ENCODE assay signal across 15 cellular contexts in genomic region chr7:105205592-105206211, GRCh38.
DNase-seq lines count a peak whose midpoint lies in the region; ATAC-seq lines count a peak whose summit lies in the region.
"Had no signal": no experiment of that assay in that cellular context is flagged by ENCODE, and none has a peak within 500 bp of the region (broad histone marks: within the 10 kb centered on the region; RNA-seq: fewer than 3 reads in every experiment).

No MANE protein-coding gene starts in this region.

- no peaks in the 10 kb centered on the region for H3K9me3 ChIP-seq in T-helper 17 cell (ENCODE audit: control insufficient read depth, low read length, poor library complexity, severe bottlenecking)
- H3K9me3 ChIP-seq: uterus had no signal

- no peaks in the 10 kb centered on the region for H3K36me3 Mint-ChIP-seq in T-helper 17 cell (ENCODE audit: low read depth)
- peaks cover 0 to 5% of the 10 kb centered on the region in 2 donors for H3K36me3 Mint-ChIP-seq in activated naive CD4-positive, alpha-beta T cell treated with anti-CD3 and anti-CD28 coated beads, Interleukin-2, amount 50 U/mL, for 72 hours

- no peaks in the 10 kb centered on the region for H3K9me3 Mint-ChIP-seq in activated naive CD4-positive, alpha-beta T cell treated with anti-CD3 and anti-CD28 coated beads, Interleukin-2, amount 50 U/mL, for 72 hours

- no peak overlapping the region for H3K4me3 Mint-ChIP-seq in T-helper 17 cell

- H3K27me3 Mint-ChIP-seq in T-helper 17 cell, result no peaks in the 10 kb centered on the region

- DNase-seq in CD1c-positive myeloid dendritic cell (ENCODE audit: extremely low spot score) (peak; percentile 72), T-helper 17 cell (no peak), SHP77 treated with DMSO at 0.1 percent for 48 hours (lab: John Stamatoyannopoulos, UW) (no peak)
- DNase-seq in activated naive CD4-positive, alpha-beta T cell treated with anti-CD3 and anti-CD28 coated beads, Interleukin-2, amount 50 U/mL, for 72 hours (ENCODE audit: low spot score in 2 of 2), result peak in 1 of 2 donors; percentile 31
- peak; percentile 26 to 36 for DNase-seq in stimulated activated CD4-positive, alpha-beta T cell treated with anti-CD3 and anti-CD28 coated beads, Interleukin-15, amount 100 ng/mL, for 48 hours (ENCODE audit: low read depth in 2 of 2)
- DNase-seq: activated effector memory CD4-positive, alpha-beta T cell treated with Interleukin-2 at 50 U/mL for 16 hours; cerebellar nuclear complex; DND-41; NCI-H1436 treated with DMSO at 0.1 percent for 48 hours; NCI-H510A treated with DMSO at 0.1 percent for 48 hours; uterus had no signal

- peak overlapping the region; percentile 62 for H3K27ac Mint-ChIP-seq in T-helper 17 cell
- H3K27ac Mint-ChIP-seq in activated naive CD4-positive, alpha-beta T cell treated with anti-CD3 and anti-CD28 coated beads, Interleukin-2, amount 50 U/mL, for 72 hours, result peak overlapping the region; percentile 84 to 89

- peaks cover 33% of the 10 kb centered on the region for H3K4me1 Mint-ChIP-seq in T-helper 17 cell

- ATAC-seq in T-helper 17 cell (peak; percentile 72), GM18511 (IDR thresholded peaks at IDR 0.05; ENCODE audit: unreplicated experiment) (no peak), GM21825 (IDR thresholded peaks at IDR 0.05; ENCODE audit: unreplicated experiment) (no peak), HG02571 (IDR thresholded peaks at IDR 0.05; ENCODE audit: unreplicated experiment) (no peak)
- peak; percentile 82 to 89 for ATAC-seq in activated naive CD4-positive, alpha-beta T cell treated with anti-CD3 and anti-CD28 coated beads, Interleukin-2, amount 50 U/mL, for 72 hours
- ATAC-seq: K562 had no signal

Comparison
In these comparisons a context has a peak if more than half of its experiments do, and no peak if none do; other contexts are left out.
1. DNase-seq: peak in CD1c-positive myeloid dendritic cell (single experiment) and stimulated activated CD4-positive, alpha-beta T cell treated with anti-CD3 and anti-CD28 coated beads, Interleukin-15, amount 100 ng/mL, for 48 hours (2 of 2); none in T-helper 17 cell (0 of 3) and SHP77 treated with DMSO at 0.1 percent for 48 hours (single experiment).
2. ATAC-seq: peak in T-helper 17 cell (single experiment) and activated naive CD4-positive, alpha-beta T cell treated with anti-CD3 and anti-CD28 coated beads, Interleukin-2, amount 50 U/mL, for 72 hours (2 of 2); none in GM18511 (single experiment), GM21825 (single experiment) and HG02571 (single experiment).